ENCODE assay signal across 29 cellular contexts in genomic region chr4:120319230-120319761, GRCh38.
"Had no signal": no experiment of that assay in that cellular context is flagged by ENCODE, and none has a peak within 500 bp of the region (broad histone marks: within the 10 kb centered on the region; RNA-seq: fewer than 3 reads in every experiment).

No MANE protein-coding gene starts in this region.

- H3K27me3 ChIP-seq: colonic mucosa, foreskin keratinocyte, heart left ventricle, left lung, neutrophil, pancreas, uterus had no signal

- H3K27ac Mint-ChIP-seq: activated CD4-positive, alpha-beta T cell treated with anti-CD3 and anti-CD28 coated beads for 36 hours; activated CD8-positive, alpha-beta memory T cell treated with anti-CD3 and anti-CD28 coated beads, Interleukin-2, amount 10 ng/mL, durations not matched to agents 7 days and 5 days; activated CD8-positive, alpha-beta T cell treated with anti-CD3 and anti-CD28 coated beads, Interleukin-2, amount 10 ng/mL, durations not matched to agents 7 days and 5 days; activated naive CD4-positive, alpha-beta T cell treated with anti-CD3 and anti-CD28 coated beads, Interleukin-2, amount 50 U/mL, for 72 hours; activated T-helper 2 cell treated with anti-CD3 and anti-CD28 coated beads, Interferon-gamma antibody, Interleukin-2, Interleukin-4, amounts not matched to agents 10 μg/mL and 5 μg/mL and 100 μg/mL, durations not matched to agents 14 hours and 24 hours and 36 hours; naive thymus-derived CD4-positive, alpha-beta T cell; stimulated activated effector memory CD8-positive, alpha-beta T cell treated with anti-CD3 and anti-CD28 coated beads, Interleukin-12 subunit alpha, Interleukin-12 subunit beta, amount 100 ng/mL, for 72 hours; stimulated activated naive CD8-positive, alpha-beta T cell treated with anti-CD3 and anti-CD28 coated beads, Interleukin-15, Interleukin-2, amounts not matched to agents 100 ng/mL and 50 ng/mL, for 24 hours; T-helper 2 cell treated with Interferon-gamma antibody and Interleukin-4, amounts not matched to agents 5 μg/mL and 100 μg/mL, for 36 hours had no signal

- H3K27ac ChIP-seq: colonic mucosa, foreskin keratinocyte, heart left ventricle, left lung, lower lobe of right lung, neutrophil, pancreas, prostate gland, skin epidermis, thoracic aorta, uterus had no signal

- H3K36me3 ChIP-seq: colonic mucosa, heart left ventricle, left lung, lower lobe of right lung, neutrophil, pancreas, prostate gland, thoracic aorta, uterus had no signal

- H3K4me3 Mint-ChIP-seq: activated CD4-positive, alpha-beta T cell treated with anti-CD3 and anti-CD28 coated beads for 36 hours; activated CD8-positive, alpha-beta memory T cell treated with anti-CD3 and anti-CD28 coated beads, Interleukin-2, amount 10 ng/mL, durations not matched to agents 7 days and 5 days; activated CD8-positive, alpha-beta T cell treated with anti-CD3 and anti-CD28 coated beads, Interleukin-2, amount 10 ng/mL, durations not matched to agents 7 days and 5 days; naive thymus-derived CD4-positive, alpha-beta T cell; stimulated activated effector memory CD8-positive, alpha-beta T cell treated with anti-CD3 and anti-CD28 coated beads, Interleukin-12 subunit alpha, Interleukin-12 subunit beta, amount 100 ng/mL, for 72 hours; stimulated activated naive CD8-positive, alpha-beta T cell treated with anti-CD3 and anti-CD28 coated beads, Interleukin-15, Interleukin-2, amounts not matched to agents 100 ng/mL and 50 ng/mL, for 24 hours; T-helper 2 cell treated with Interferon-gamma antibody and Interleukin-4, amounts not matched to agents 5 μg/mL and 100 μg/mL, for 36 hours had no signal

- H3K4me1 ChIP-seq: colonic mucosa, foreskin keratinocyte, heart left ventricle, left lung, lower lobe of right lung, pancreas, prostate gland, uterus had no signal

- H3K9me3 Mint-ChIP-seq: activated T-helper 2 cell treated with anti-CD3 and anti-CD28 coated beads, Interferon-gamma antibody, Interleukin-2, Interleukin-4, amounts not matched to agents 10 μg/mL and 5 μg/mL and 100 μg/mL, durations not matched to agents 14 hours and 24 hours and 36 hours; stimulated activated naive CD8-positive, alpha-beta T cell treated with anti-CD3 and anti-CD28 coated beads, Interleukin-15, Interleukin-2, amounts not matched to agents 100 ng/mL and 50 ng/mL, for 24 hours; T-helper 2 cell treated with Interferon-gamma antibody and Interleukin-4, amounts not matched to agents 5 μg/mL and 100 μg/mL, for 36 hours had no signal

- H3K4me1 Mint-ChIP-seq: activated CD4-positive, alpha-beta T cell treated with anti-CD3 and anti-CD28 coated beads for 36 hours; activated CD8-positive, alpha-beta memory T cell treated with anti-CD3 and anti-CD28 coated beads, Interleukin-2, amount 10 ng/mL, durations not matched to agents 7 days and 5 days; stimulated activated effector memory CD8-positive, alpha-beta T cell treated with anti-CD3 and anti-CD28 coated beads, Interleukin-12 subunit alpha, Interleukin-12 subunit beta, amount 100 ng/mL, for 72 hours had no signal

- H3K9me3 ChIP-seq: colonic mucosa, heart left ventricle, left lung, lower lobe of right lung, neutrophil, pancreas, prostate gland, thoracic aorta, uterus had no signal

- DNase-seq: activated CD4-positive, alpha-beta T cell treated with anti-CD3 and anti-CD28 coated beads for 36 hours; activated CD4-positive, CD25-positive, alpha-beta regulatory T cell; activated CD8-positive, alpha-beta memory T cell treated with anti-CD3 and anti-CD28 coated beads, Interleukin-2, amount 10 ng/mL, durations not matched to agents 7 days and 5 days; activated CD8-positive, alpha-beta T cell treated with anti-CD3 and anti-CD28 coated beads, Interleukin-2, amount 10 ng/mL, durations not matched to agents 7 days and 5 days; activated T-cell treated with anti-CD3 and anti-CD28 coated beads, Interleukin-2, amount 50 U/mL, for 48 hours; anterior cingulate cortex; cerebellar nuclear complex; colonic mucosa; effector memory CD4-positive, alpha-beta T cell; foreskin keratinocyte; heart left ventricle; left lung; lower lobe of right lung; midbrain; naive thymus-derived CD4-positive, alpha-beta T cell; pancreas; stimulated activated CD4-positive, alpha-beta T cell treated with anti-CD3 and anti-CD28 coated beads, Interleukin-4, amount 100 ng/mL, for 24 hours; T-helper 1 cell; trophoblast cell; uterus had no signal

- H3K36me3 Mint-ChIP-seq: activated CD8-positive, alpha-beta memory T cell treated with anti-CD3 and anti-CD28 coated beads, Interleukin-2, amount 10 ng/mL, durations not matched to agents 7 days and 5 days; activated naive CD4-positive, alpha-beta T cell treated with anti-CD3 and anti-CD28 coated beads, Interleukin-2, amount 50 U/mL, for 72 hours; naive thymus-derived CD4-positive, alpha-beta T cell; stimulated activated effector memory CD8-positive, alpha-beta T cell treated with anti-CD3 and anti-CD28 coated beads, Interleukin-12 subunit alpha, Interleukin-12 subunit beta, amount 100 ng/mL, for 72 hours had no signal

- H3K4me3 ChIP-seq: colonic mucosa, heart left ventricle, left lung, lower lobe of right lung, pancreas, prostate gland, skin epidermis, thoracic aorta, uterus had no signal

- H3K27me3 Mint-ChIP-seq: stimulated activated naive CD8-positive, alpha-beta T cell treated with anti-CD3 and anti-CD28 coated beads, Interleukin-15, Interleukin-2, amounts not matched to agents 100 ng/mL and 50 ng/mL, for 24 hours had no signal
